In genomic region chr5:18744990-18745590, GRCh38 we compare ENCODE assay signal across 8 cellular contexts.
A peak's percentile ranks its signal among the peaks of the same experiment; 100 is the strongest.
DNase-seq lines count a peak whose midpoint lies in the region; ATAC-seq and TF ChIP-seq lines count a peak whose summit lies in the region.

No MANE protein-coding gene starts in this region.

- H3K9me3 Mint-ChIP-seq in CD8-positive, alpha-beta memory T cell, result no peaks in the 10 kb centered on the region

- H3K9ac ChIP-seq in liver (ENCODE audit: low read depth in 1 of 2, low read length in 2 of 2), result peak overlapping the region; percentile 53 to 77

- peak overlapping the region; percentile 93 to 99 (median 96) for H3K27ac Mint-ChIP-seq in CD8-positive, alpha-beta memory T cell

- no peaks in the 10 kb centered on the region for H3K27me3 ChIP-seq in CD8-positive, alpha-beta memory T cell (ENCODE audit: insufficient read depth, low read length, poor library complexity, severe bottlenecking)
- H3K27me3 ChIP-seq in liver (ENCODE audit: control insufficient read depth in 4 of 4, insufficient read depth in 4 of 4, low read length in 3 of 4), result no peaks in the 10 kb centered on the region
- H3K27me3 ChIP-seq in foreskin keratinocyte, result no peaks in the 10 kb centered on the region

- H3K27ac ChIP-seq in CD8-positive, alpha-beta memory T cell (ENCODE audit: low read depth, low read length), result peak overlapping the region; percentile 76
- peak overlapping the region; percentile 82 to 85 for H3K27ac ChIP-seq in liver (ENCODE audit: low read depth in 1 of 2, low read length in 2 of 2)
- H3K27ac ChIP-seq in foreskin keratinocyte, result no peak overlapping the region

- peaks cover 48% of the 10 kb centered on the region for H3K4me1 ChIP-seq in CD8-positive, alpha-beta memory T cell (ENCODE audit: insufficient read depth, low read length)
- H3K4me1 ChIP-seq in liver (ENCODE audit: control insufficient read depth in 4 of 4, insufficient read depth in 4 of 4, low read length in 3 of 4) (peaks cover 0 to 11% (median 3%) of the 10 kb centered on the region in 4 donors), foreskin keratinocyte (no peaks in the 10 kb centered on the region)

- WGBS in liver, result 58% methylated on average over 8 of the region's 8 CpGs

- no peaks in the 10 kb centered on the region for H3K27me3 Mint-ChIP-seq in CD8-positive, alpha-beta memory T cell

- peak; percentile 51 for ATAC-seq in GM19455 (IDR thresholded peaks at IDR 0.05; ENCODE audit: unreplicated experiment)
- ATAC-seq in HG03571 (IDR thresholded peaks at IDR 0.05; ENCODE audit: unreplicated experiment), result peak; percentile 33
- no peak for ATAC-seq in foreskin keratinocyte

- no peak for TF ChIP-seq RAD21 in liver (IDR thresholded peaks at IDR 0.05)

- H3K9me3 ChIP-seq in CD8-positive, alpha-beta memory T cell (ENCODE audit: low read length), result no peaks in the 10 kb centered on the region
- no peaks in the 10 kb centered on the region for H3K9me3 ChIP-seq in liver (ENCODE audit: control insufficient read depth in 4 of 4, low read length in 3 of 4)

- H3K4me1 Mint-ChIP-seq in CD8-positive, alpha-beta memory T cell, result peaks cover 58 to 63% (median 58%) of the 10 kb centered on the region in 3 donors

- H3K4me3 Mint-ChIP-seq in CD8-positive, alpha-beta memory T cell, result peak overlapping the region; percentile 90 to 99 (median 97)

- H3K36me3 ChIP-seq in CD8-positive, alpha-beta memory T cell (ENCODE audit: insufficient read depth, low read length), result no peaks in the 10 kb centered on the region
- H3K36me3 ChIP-seq in liver (ENCODE audit: control insufficient read depth in 4 of 4, insufficient read depth in 3 of 4, low read depth in 1 of 4, low read length in 3 of 4), result no peaks in the 10 kb centered on the region

- TF ChIP-seq CTCF in liver (IDR thresholded peaks at IDR 0.05; ENCODE audit: low read depth, low read length, missing input control), result no peak
- no peak for TF ChIP-seq CTCF in foreskin keratinocyte (conservative IDR thresholded peaks at IDR 0.05)

- H3K36me3 Mint-ChIP-seq in CD8-positive, alpha-beta memory T cell, result peaks cover 0 to 29% (median 4%) of the 10 kb centered on the region in 3 donors

- peak; percentile 8 to 52 (median 27) for DNase-seq in CD8-positive, alpha-beta memory T cell
- DNase-seq in T-helper 9 cell (peak; percentile 3), NCI-H524 treated with DMSO at 0.1 percent for 48 hours (lab: John Stamatoyannopoulos, UW) (no peak), medulla oblongata (ENCODE audit: extremely low spot score) (no peak), foreskin keratinocyte (no peak)

- POLR2A ChIA-PET in CD8-positive, alpha-beta memory T cell (lab: Charles Lee), result no interaction called here

- CTCF ChIA-PET in CD8-positive, alpha-beta memory T cell (lab: Charles Lee), result interaction anchor here (1.1 kb wide), 1 partner anchor 10 kb away, joined by 4 read pairs; no protein-coding TSS in a partner anchor

- H3K4me3 ChIP-seq in CD8-positive, alpha-beta memory T cell (ENCODE audit: low read length), result peak overlapping the region; percentile 77
- H3K4me3 ChIP-seq in liver (ENCODE audit: low read depth in 1 of 3, low read length in 3 of 3), result peak overlapping the region; percentile 60 to 82 (median 77)

TF ChIP-seq in liver, 16 proteins besides CTCF, POLR2A, EP300 and RAD21:
- TF ChIP-seq YY1 (IDR thresholded peaks at IDR 0.05) (no peak), MAX (IDR thresholded peaks at IDR 0.05) (no peak), EGR1 (IDR thresholded peaks at IDR 0.05; ENCODE audit: low read depth in 2 of 2) (no peak), FOXA2 (IDR thresholded peaks at IDR 0.05) (no peak), HNF4G (IDR thresholded peaks at IDR 0.05) (no peak), TAF1 (conservative IDR thresholded peaks at IDR 0.05) (no peak), SP1 (IDR thresholded peaks at IDR 0.05) (no peak), FOXA1 (IDR thresholded peaks at IDR 0.05) (no peak), JUND (IDR thresholded peaks at IDR 0.05) (no peak)
- TF ChIP-seq, protein P1, sequence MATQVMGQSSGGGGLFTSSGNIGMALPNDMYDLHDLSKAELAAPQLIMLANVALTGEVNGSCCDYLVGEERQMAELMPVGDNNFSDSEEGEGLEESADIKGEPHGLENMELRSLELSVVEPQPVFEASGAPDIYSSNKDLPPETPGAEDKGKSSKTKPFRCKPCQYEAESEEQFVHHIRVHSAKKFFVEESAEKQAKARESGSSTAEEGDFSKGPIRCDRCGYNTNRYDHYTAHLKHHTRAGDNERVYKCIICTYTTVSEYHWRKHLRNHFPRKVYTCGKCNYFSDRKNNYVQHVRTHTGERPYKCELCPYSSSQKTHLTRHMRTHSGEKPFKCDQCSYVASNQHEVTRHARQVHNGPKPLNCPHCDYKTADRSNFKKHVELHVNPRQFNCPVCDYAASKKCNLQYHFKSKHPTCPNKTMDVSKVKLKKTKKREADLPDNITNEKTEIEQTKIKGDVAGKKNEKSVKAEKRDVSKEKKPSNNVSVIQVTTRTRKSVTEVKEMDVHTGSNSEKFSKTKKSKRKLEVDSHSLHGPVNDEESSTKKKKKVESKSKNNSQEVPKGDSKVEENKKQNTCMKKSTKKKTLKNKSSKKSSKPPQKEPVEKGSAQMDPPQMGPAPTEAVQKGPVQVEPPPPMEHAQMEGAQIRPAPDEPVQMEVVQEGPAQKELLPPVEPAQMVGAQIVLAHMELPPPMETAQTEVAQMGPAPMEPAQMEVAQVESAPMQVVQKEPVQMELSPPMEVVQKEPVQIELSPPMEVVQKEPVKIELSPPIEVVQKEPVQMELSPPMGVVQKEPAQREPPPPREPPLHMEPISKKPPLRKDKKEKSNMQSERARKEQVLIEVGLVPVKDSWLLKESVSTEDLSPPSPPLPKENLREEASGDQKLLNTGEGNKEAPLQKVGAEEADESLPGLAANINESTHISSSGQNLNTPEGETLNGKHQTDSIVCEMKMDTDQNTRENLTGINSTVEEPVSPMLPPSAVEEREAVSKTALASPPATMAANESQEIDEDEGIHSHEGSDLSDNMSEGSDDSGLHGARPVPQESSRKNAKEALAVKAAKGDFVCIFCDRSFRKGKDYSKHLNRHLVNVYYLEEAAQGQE (IDR thresholded peaks at IDR 0.05), result no peak
- TF ChIP-seq, protein P2, sequence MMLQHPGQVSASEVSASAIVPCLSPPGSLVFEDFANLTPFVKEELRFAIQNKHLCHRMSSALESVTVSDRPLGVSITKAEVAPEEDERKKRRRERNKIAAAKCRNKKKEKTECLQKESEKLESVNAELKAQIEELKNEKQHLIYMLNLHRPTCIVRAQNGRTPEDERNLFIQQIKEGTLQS (IDR thresholded peaks at IDR 0.05), result no peak

Comparison
In these comparisons a context has a peak if more than half of its experiments do, and no peak if none do; other contexts are left out.
1. DNase-seq: peak in CD8-positive, alpha-beta memory T cell (5 of 5) and T-helper 9 cell (single experiment); none in NCI-H524 treated with DMSO at 0.1 percent for 48 hours (single experiment), medulla oblongata (single experiment) and foreskin keratinocyte (0 of 2).